ENCODE assay signal across 9 cellular contexts in the genomic region with DNA sequence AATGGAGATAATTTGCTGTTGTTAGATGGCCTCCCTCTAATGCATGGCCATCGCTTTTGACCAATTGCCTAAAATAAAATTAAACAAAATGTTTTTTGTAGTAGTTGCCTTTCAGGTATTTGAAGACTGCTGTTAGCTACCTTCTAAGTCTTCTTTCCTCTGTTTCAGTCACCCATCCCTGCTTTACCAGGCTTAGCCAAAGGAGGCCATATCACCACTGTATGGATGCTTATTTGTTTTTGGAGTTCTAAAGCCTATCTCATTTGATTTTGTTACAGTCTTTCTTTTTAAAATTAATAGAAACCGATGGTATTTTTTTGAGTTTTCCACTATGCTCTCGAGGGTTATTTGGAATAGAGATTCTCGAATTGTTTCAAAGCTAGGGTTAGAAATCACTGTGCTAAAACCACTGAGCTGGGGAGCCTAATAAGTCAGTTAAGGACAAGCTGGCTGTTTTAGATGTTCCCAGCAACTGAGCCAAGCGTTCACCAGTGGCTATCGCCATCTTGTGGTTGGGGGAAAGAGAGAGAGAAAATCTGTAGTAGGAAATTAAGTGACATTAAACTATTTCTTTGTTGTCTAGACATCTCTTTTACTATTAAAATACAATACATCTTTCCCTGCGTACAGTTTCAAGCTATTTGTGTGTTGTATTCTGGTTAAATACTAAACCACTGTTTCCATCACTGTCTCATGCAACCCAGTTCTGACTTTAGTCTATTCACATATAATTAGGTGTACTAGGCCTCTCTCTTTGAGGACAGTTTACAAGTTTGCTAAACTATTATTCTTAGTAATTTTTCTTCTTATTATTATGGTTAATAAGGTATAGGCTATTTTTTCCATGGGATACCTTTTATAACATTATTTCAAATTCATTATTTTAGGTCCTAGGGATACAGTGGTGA. TPM values are rescaled to one million over a fixed set of nuclear protein-coding genes. Genes with fewer than 3 reads are reported as not detected.
DNase-seq lines count a peak whose midpoint lies in the region; ATAC-seq and TF ChIP-seq lines count a peak whose summit lies in the region.
"Had no signal": no experiment of that assay in that cellular context is flagged by ENCODE, and none has a peak within 500 bp of the region (broad histone marks: within the 10 kb centered on the region; RNA-seq: fewer than 3 reads in every experiment).

No MANE protein-coding gene starts in this region.

- H3K27ac Mint-ChIP-seq in chondrocyte (ENCODE audit: unreplicated experiment), result no peak overlapping the region

- ATAC-seq in GM21825 (IDR thresholded peaks at IDR 0.05; ENCODE audit: unreplicated experiment) (peak; percentile 52), right lobe of liver (peak; percentile 88 to 91 (median 89)), GM21619 (IDR thresholded peaks at IDR 0.05; ENCODE audit: unreplicated experiment) (no peak)

- intact Hi-C loops in right lobe of liver (cut with DNase I) (loop anchor here (10.0 kb wide), 1 partner anchor 112 kb away; no protein-coding TSS in a partner anchor), lower leg skin (cut with DNase I; ENCODE audit: low total_unique reads) (no loop called here)

- no peak overlapping the region for H3K4me3 ChIP-seq in right lobe of liver
- no peak overlapping the region for H3K4me3 ChIP-seq in lower leg skin (ENCODE audit: low read depth, poor library complexity, severe bottlenecking)

- no peaks in the 10 kb centered on the region for H3K36me3 Mint-ChIP-seq in chondrocyte (ENCODE audit: low read depth)

- WGBS in right lobe of liver (ENCODE audit: insufficient coverage, low coverage, low lambda C conversion rate, missing lambda C conversion rate), result 17% methylated on average over 7 of the region's 7 CpGs
- 27 to 35% methylated on average over 7 of the region's 7 CpGs for WGBS in lower leg skin, 2 donors

- TF ChIP-seq CTCF in chondrocyte (IDR thresholded peaks at IDR 0.05) (peak; percentile 91), right lobe of liver (IDR thresholded peaks at IDR 0.05) (peak; percentile 58 to 83 (median 77)), lower leg skin (IDR thresholded peaks at IDR 0.05) (no peak)

- no peaks in the 10 kb centered on the region for H3K4me1 Mint-ChIP-seq in chondrocyte (ENCODE audit: low read depth)

- no peaks in the 10 kb centered on the region for H3K27me3 ChIP-seq in right lobe of liver

- H3K9me3 ChIP-seq in right lobe of liver, result no peaks in the 10 kb centered on the region

- no peak overlapping the region for H3K27ac ChIP-seq in right lobe of liver

- H3K4me3 Mint-ChIP-seq in chondrocyte (ENCODE audit: unreplicated experiment), result no peak overlapping the region

- DNase-seq in DMS 273 (lab: John Stamatoyannopoulos, UW; ENCODE audit: unreplicated experiment) (peak; percentile 67), DMS 273 treated with DMSO at 0.1 percent for 48 hours (lab: John Stamatoyannopoulos, UW) (no peak), NCI-H774 (lab: John Stamatoyannopoulos, UW) (peak; percentile 22), chondrocyte (ENCODE audit: low spot score) (no peak), right lobe of liver (peak in 2 of 3 donors; percentile 23 to 57), lower leg skin (ENCODE audit: low spot score in 2 of 2) (no peak)

- no peaks in the 10 kb centered on the region for H3K9me3 Mint-ChIP-seq in chondrocyte (ENCODE audit: low read depth)

- H3K27me3 Mint-ChIP-seq in chondrocyte (ENCODE audit: low read depth), result peaks cover 16% of the 10 kb centered on the region

- H3K4me1 ChIP-seq in right lobe of liver, result no peaks in the 10 kb centered on the region

- no peaks in the 10 kb centered on the region for H3K36me3 ChIP-seq in right lobe of liver

- TF ChIP-seq POLR2A in right lobe of liver (IDR thresholded peaks at IDR 0.05) (no peak), lower leg skin (IDR thresholded peaks at IDR 0.05) (no peak)

RNA-seq across cellular contexts. Expression of gene GPR158, which starts 52.2 kb away (rescaled TPM):
- 0.08 to 0.39 TPM (median 0.10 TPM) in 3 replicates for total RNA-seq in chondrocyte
- total RNA-seq in right lobe of liver, result under 1 TPM in 2 of 6 experiments, not detected in 4; 0.04 to 0.14 TPM
- total RNA-seq in lower leg skin, result under 1 TPM in 1 of 4 donors, not detected in 3; 0.13 TPM
- total RNA-seq: activated CD8-positive, alpha-beta memory T cell treated with anti-CD3 and anti-CD28 coated beads for 36 hours had no signal

Comparison
In these comparisons a context has a peak if more than half of its experiments do, and no peak if none do; other contexts are left out.
1. DNase-seq: peak in DMS 273 (single experiment), NCI-H774 (single experiment) and right lobe of liver (2 of 3); none in DMS 273 treated with DMSO at 0.1 percent for 48 hours (single experiment), chondrocyte (single experiment) and lower leg skin (0 of 2).
2. CTCF ChIP-seq: peak in chondrocyte (single experiment) and right lobe of liver (4 of 4); none in lower leg skin (0 of 3).